2 cellular contexts compared by ENCODE assay signal in the genomic region with DNA sequence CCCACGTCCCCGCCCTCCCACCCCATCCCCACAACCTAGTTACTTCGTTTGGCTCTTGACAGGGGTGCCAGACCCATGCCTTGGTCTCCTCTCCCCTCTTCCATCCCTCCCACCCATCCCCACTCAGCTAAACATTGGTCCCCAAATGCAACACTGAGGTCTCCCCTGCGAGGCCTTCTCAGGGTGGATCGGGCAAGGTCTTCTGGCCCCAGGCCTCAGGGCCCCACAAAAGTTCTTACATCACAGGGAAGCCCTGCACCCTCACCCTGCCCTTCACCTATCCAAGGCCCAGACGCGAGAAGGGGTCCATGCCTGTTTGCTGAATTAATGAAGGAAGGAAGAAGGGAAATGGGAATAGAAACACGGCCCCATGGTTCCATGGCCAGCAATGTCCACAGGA.
TF ChIP-seq lines count a peak whose summit lies in the region.

No MANE protein-coding gene starts in this region.

TF ChIP-seq in IMR-90, 13 proteins besides CTCF, POLR2A, EP300 and RAD21:
- no peak for TF ChIP-seq RCOR1 (IDR thresholded peaks at IDR 0.05; ENCODE audit: insufficient replicate concordance, low read length)
- TF ChIP-seq, protein P1, sequence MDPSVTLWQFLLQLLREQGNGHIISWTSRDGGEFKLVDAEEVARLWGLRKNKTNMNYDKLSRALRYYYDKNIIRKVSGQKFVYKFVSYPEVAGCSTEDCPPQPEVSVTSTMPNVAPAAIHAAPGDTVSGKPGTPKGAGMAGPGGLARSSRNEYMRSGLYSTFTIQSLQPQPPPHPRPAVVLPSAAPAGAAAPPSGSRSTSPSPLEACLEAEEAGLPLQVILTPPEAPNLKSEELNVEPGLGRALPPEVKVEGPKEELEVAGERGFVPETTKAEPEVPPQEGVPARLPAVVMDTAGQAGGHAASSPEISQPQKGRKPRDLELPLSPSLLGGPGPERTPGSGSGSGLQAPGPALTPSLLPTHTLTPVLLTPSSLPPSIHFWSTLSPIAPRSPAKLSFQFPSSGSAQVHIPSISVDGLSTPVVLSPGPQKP (IDR thresholded peaks at IDR 0.05; ENCODE audit: borderline replicate concordance, low read depth, low read length): no peak
- no peak for TF ChIP-seq MAFK (IDR thresholded peaks at IDR 0.05; ENCODE audit: low read depth, low read length)
- TF ChIP-seq BHLHE40 (IDR thresholded peaks at IDR 0.05; ENCODE audit: low read depth, low read length): no peak
- TF ChIP-seq NFE2L2 (IDR thresholded peaks at IDR 0.05; ENCODE audit: low read depth, low read length): no peak
- TF ChIP-seq CHD1 (IDR thresholded peaks at IDR 0.05; ENCODE audit: low read depth, low read length): no peak
- TF ChIP-seq MXI1 (IDR thresholded peaks at IDR 0.05; ENCODE audit: borderline replicate concordance, low read depth, low read length): no peak

TF ChIP-seq in H1, 55 proteins besides CTCF, POLR2A, EP300 and RAD21:
- no peak for TF ChIP-seq RBBP5 (IDR thresholded peaks at IDR 0.05; ENCODE audit: borderline replicate concordance, low read depth, low read length)
TF ChIP-seq in H1: peak in this region for 0.
